ENCODE assay signal across 19 cellular contexts in the genomic region with DNA sequence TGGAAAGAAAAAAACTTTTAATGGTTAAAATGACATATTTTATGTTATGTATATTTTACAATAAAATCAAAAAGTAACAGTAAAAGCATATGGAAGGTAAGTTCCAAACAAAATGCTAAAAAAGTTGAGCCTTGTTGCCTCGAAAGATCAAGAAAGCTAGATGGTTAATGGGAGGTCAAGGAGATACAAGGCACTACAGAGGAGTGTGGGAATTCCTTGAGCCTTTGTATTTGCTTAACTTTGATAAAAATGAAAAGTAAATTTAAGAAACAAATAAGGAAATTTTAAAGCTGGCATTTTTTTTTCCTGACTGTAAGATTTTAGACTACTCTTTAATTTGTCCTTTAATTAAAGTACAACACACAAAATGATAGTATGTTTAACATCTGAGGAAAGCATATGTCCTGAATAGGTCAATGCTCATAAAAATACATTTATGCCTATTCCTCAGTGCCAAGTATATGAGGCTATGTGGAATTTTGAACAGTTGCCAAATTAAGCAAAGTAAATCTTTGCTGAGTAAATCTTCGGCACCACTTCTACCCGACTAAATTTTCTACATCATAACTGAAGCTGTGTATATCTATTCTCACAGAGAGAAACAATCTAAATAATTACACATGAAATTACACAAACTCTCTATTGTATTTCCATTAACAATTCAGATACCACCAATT.
"Had no signal": no experiment of that assay in that cellular context is flagged by ENCODE, and none has a peak within 500 bp of the region (broad histone marks: within the 10 kb centered on the region; RNA-seq: fewer than 3 reads in every experiment).

No MANE protein-coding gene starts in this region.

- H3K36me3 ChIP-seq: brain microvascular endothelial cell, lower lobe of right lung, neutrophil, right atrium auricular region, thyroid gland had no signal

- ATAC-seq: activated CD8-positive, alpha-beta memory T cell treated with anti-CD3 and anti-CD28 coated beads, Interleukin-2, amount 10 ng/mL, durations not matched to agents 7 days and 5 days; mucosa of descending colon; naive thymus-derived CD8-positive, alpha-beta T cell; stimulated activated effector memory CD8-positive, alpha-beta T cell treated with anti-CD3 and anti-CD28 coated beads, Interleukin-12 subunit alpha, Interleukin-12 subunit beta, amount 100 ng/mL, for 72 hours had no signal

- H3K27ac ChIP-seq: brain microvascular endothelial cell, lower lobe of right lung, neutrophil, right atrium auricular region, thyroid gland had no signal

- H3K27me3 ChIP-seq: brain microvascular endothelial cell, neutrophil, right atrium auricular region, thyroid gland had no signal

- H3K4me3 Mint-ChIP-seq: activated CD8-positive, alpha-beta memory T cell treated with anti-CD3 and anti-CD28 coated beads, Interleukin-2, amount 10 ng/mL, durations not matched to agents 7 days and 5 days; activated naive CD8-positive, alpha-beta T cell; activated T-cell treated with anti-CD3 and anti-CD28 coated beads, Interleukin-2, amount 50 U/mL, for 24 hours; naive thymus-derived CD8-positive, alpha-beta T cell; stimulated activated effector memory CD8-positive, alpha-beta T cell treated with anti-CD3 and anti-CD28 coated beads, Interleukin-12 subunit alpha, Interleukin-12 subunit beta, amount 100 ng/mL, for 72 hours; T-helper 1 cell treated with Interleukin-12 subunit alpha and Interleukin-12 subunit beta and Interleukin-4 antibody, amounts not matched to agents 30 μg/mL and 1 μg/mL, for 36 hours had no signal

- H3K4me1 ChIP-seq: right atrium auricular region, thyroid gland had no signal

- H3K4me1 Mint-ChIP-seq: activated CD8-positive, alpha-beta memory T cell treated with anti-CD3 and anti-CD28 coated beads, Interleukin-2, amount 10 ng/mL, durations not matched to agents 7 days and 5 days; naive thymus-derived CD8-positive, alpha-beta T cell; stimulated activated effector memory CD8-positive, alpha-beta T cell treated with anti-CD3 and anti-CD28 coated beads, Interleukin-12 subunit alpha, Interleukin-12 subunit beta, amount 100 ng/mL, for 72 hours had no signal

- H3K27ac Mint-ChIP-seq: activated CD8-positive, alpha-beta memory T cell treated with anti-CD3 and anti-CD28 coated beads, Interleukin-2, amount 10 ng/mL, durations not matched to agents 7 days and 5 days; activated naive CD8-positive, alpha-beta T cell; activated T-cell treated with anti-CD3 and anti-CD28 coated beads, Interleukin-2, amount 50 U/mL, for 24 hours; naive thymus-derived CD8-positive, alpha-beta T cell; stimulated activated effector memory CD8-positive, alpha-beta T cell treated with anti-CD3 and anti-CD28 coated beads, Interleukin-12 subunit alpha, Interleukin-12 subunit beta, amount 100 ng/mL, for 72 hours; T-helper 1 cell treated with Interleukin-12 subunit alpha and Interleukin-12 subunit beta and Interleukin-4 antibody, amounts not matched to agents 30 μg/mL and 1 μg/mL, for 36 hours had no signal

- DNase-seq: activated CD4-positive, alpha-beta T cell treated with anti-CD3 and anti-CD28 coated beads for 1 hour; activated CD4-positive, alpha-beta T cell treated with anti-CD3 and anti-CD28 coated beads, Interleukin-2, amount 50 U/mL, for 48 hours; activated CD8-positive, alpha-beta memory T cell treated with anti-CD3 and anti-CD28 coated beads, Interleukin-2, amount 10 ng/mL, durations not matched to agents 7 days and 5 days; activated effector memory CD4-positive, alpha-beta T cell treated with anti-CD3 and anti-CD28 coated beads, Interleukin-2, amount 50 U/mL, for 16 hours; activated T-cell treated with anti-CD3 and anti-CD28 coated beads, Interleukin-2, amount 50 U/mL, for 24 hours; brain microvascular endothelial cell; hippocampal formation; kidney glomerular epithelial cell; lower lobe of right lung; mucosa of descending colon; naive thymus-derived CD8-positive, alpha-beta T cell; posterior cingulate gyrus; thyroid gland had no signal

- H3K36me3 Mint-ChIP-seq: activated CD8-positive, alpha-beta memory T cell treated with anti-CD3 and anti-CD28 coated beads, Interleukin-2, amount 10 ng/mL, durations not matched to agents 7 days and 5 days; activated naive CD8-positive, alpha-beta T cell; naive thymus-derived CD8-positive, alpha-beta T cell; stimulated activated effector memory CD8-positive, alpha-beta T cell treated with anti-CD3 and anti-CD28 coated beads, Interleukin-12 subunit alpha, Interleukin-12 subunit beta, amount 100 ng/mL, for 72 hours had no signal

- H3K9me3 ChIP-seq: lower lobe of right lung, mucosa of descending colon, neutrophil, right atrium auricular region, thyroid gland had no signal

- H3K9me3 Mint-ChIP-seq: activated T-cell treated with anti-CD3 and anti-CD28 coated beads, Interleukin-2, amount 50 U/mL, for 24 hours; naive thymus-derived CD8-positive, alpha-beta T cell; stimulated activated effector memory CD8-positive, alpha-beta T cell treated with anti-CD3 and anti-CD28 coated beads, Interleukin-12 subunit alpha, Interleukin-12 subunit beta, amount 100 ng/mL, for 72 hours; T-helper 1 cell treated with Interleukin-12 subunit alpha and Interleukin-12 subunit beta and Interleukin-4 antibody, amounts not matched to agents 30 μg/mL and 1 μg/mL, for 36 hours had no signal

- H3K4me3 ChIP-seq: lower lobe of right lung, mucosa of descending colon, right atrium auricular region, smooth muscle cell, thyroid gland had no signal
